ENCODE assay signal across 10 cellular contexts in genomic region chr1:180611016-180611930, GRCh38. TPM values are rescaled to one million over a fixed set of nuclear protein-coding genes. Genes with fewer than 3 reads are reported as not detected.
DNase-seq lines count a peak whose midpoint lies in the region; ATAC-seq, FAIRE-seq and TF ChIP-seq lines count a peak whose summit lies in the region.
"Had no signal": no experiment of that assay in that cellular context is flagged by ENCODE, and none has a peak within 500 bp of the region (broad histone marks: within the 10 kb centered on the region; RNA-seq: fewer than 3 reads in every experiment).

No MANE protein-coding gene starts in this region.

- H3K4me3 ChIP-seq in RWPE2 (ENCODE audit: severe bottlenecking) (no peak overlapping the region), gastrocnemius medialis (no peak overlapping the region)

- H3K9me3 ChIP-seq in RWPE2 (ENCODE audit: severe bottlenecking) = no peaks in the 10 kb centered on the region
- no peaks in the 10 kb centered on the region for H3K9me3 ChIP-seq in gastrocnemius medialis
- H3K9me3 ChIP-seq: neutrophil had no signal

- peak in 1 of 2 donors; percentile 14 for TF ChIP-seq POLR2A in gastrocnemius medialis (IDR thresholded peaks at IDR 0.05)

- in situ Hi-C loops in KBM-7 (cut with MboI; ENCODE audit: low pct_unique_long_range_greater_than_20kb, low sequenced_read_pairs) (no loop called here), gastrocnemius medialis (cut with MboI; ENCODE audit: low sequenced_read_pairs in 4 of 4) (no loop called here)

- no peaks in the 10 kb centered on the region for H3K36me3 ChIP-seq in RWPE2 (ENCODE audit: low read depth)
- no peaks in the 10 kb centered on the region for H3K36me3 ChIP-seq in gastrocnemius medialis
- H3K36me3 ChIP-seq: neutrophil had no signal

- no peak for FAIRE-seq in RCC 7860 (lab: Jason Lieb, UNC)

- H3K27me3 ChIP-seq in RWPE2 (ENCODE audit: insufficient read depth, poor library complexity, severe bottlenecking) (no peaks in the 10 kb centered on the region), gastrocnemius medialis (no peaks in the 10 kb centered on the region)
- H3K27me3 ChIP-seq: neutrophil had no signal

- peaks cover 12% of the 10 kb centered on the region for H3K4me1 ChIP-seq in RWPE2 (ENCODE audit: insufficient read depth, poor library complexity, severe bottlenecking)
- peaks cover 12 to 34% of the 10 kb centered on the region in 2 donors for H3K4me1 ChIP-seq in gastrocnemius medialis

- peak; percentile 76 for DNase-seq in KBM-7
- no peak for DNase-seq in RWPE2 (ENCODE audit: low spot score)
- DNase-seq in germinal center (ENCODE audit: low spot score) = peak; percentile 23
- peak in 1 of 2 donors; percentile 31 for DNase-seq in gastrocnemius medialis
- DNase-seq in HuH-7.5 (ENCODE audit: low spot score) = no peak
- DNase-seq in RCC 7860 (ENCODE audit: low spot score) = no peak
- no peak for DNase-seq in DMS53 (lab: John Stamatoyannopoulos, UW)
- DNase-seq: T1000 had no signal

- intact Hi-C loops in gastrocnemius medialis (cut with DNase I; ENCODE audit: low total_unique reads) = no loop called here

- H3K27ac ChIP-seq in RWPE2 (ENCODE audit: poor library complexity, severe bottlenecking) (peak overlapping the region; percentile 15), gastrocnemius medialis (peak overlapping the region; percentile 56 to 77 (median 67))
- H3K27ac ChIP-seq: neutrophil had no signal

- no peak for TF ChIP-seq CTCF in RWPE2 (IDR thresholded peaks at IDR 0.05; ENCODE audit: poor library complexity, severe bottlenecking)
- TF ChIP-seq CTCF in gastrocnemius medialis (IDR thresholded peaks at IDR 0.05 in 4 of 5, conservative IDR thresholded peaks at IDR 0.05 in 1 of 5) = no peak

- ATAC-seq in RWPE2 (ENCODE audit: low read depth) (peak; percentile 23; the same call in 1 of the 3 replicates), gastrocnemius medialis (peak; percentile 63 to 80), HG03097 (IDR thresholded peaks at IDR 0.05; ENCODE audit: low FRiP score, unreplicated experiment) (no peak)

RNA-seq across cellular contexts. Expression of gene XPR1, which starts 20.5 kb away (rescaled TPM):
- total RNA-seq in gastrocnemius medialis = 10 to 100 TPM; 14.5 to 24.9 (median 18.6) TPM

RNA-seq across cellular contexts. Expression of gene OVAAL, which starts 52.5 kb away (rescaled TPM):
- total RNA-seq in gastrocnemius medialis = not detected

Comparison
In these comparisons a context has a peak if more than half of its experiments do, and no peak if none do; other contexts are left out.
1. DNase-seq: peak in KBM-7 (single experiment) and germinal center (single experiment); none in RWPE2 (single experiment), HuH-7.5 (single experiment), RCC 7860 (single experiment) and DMS53 (single experiment).